12 cellular contexts compared by ENCODE assay signal in the genomic region with DNA sequence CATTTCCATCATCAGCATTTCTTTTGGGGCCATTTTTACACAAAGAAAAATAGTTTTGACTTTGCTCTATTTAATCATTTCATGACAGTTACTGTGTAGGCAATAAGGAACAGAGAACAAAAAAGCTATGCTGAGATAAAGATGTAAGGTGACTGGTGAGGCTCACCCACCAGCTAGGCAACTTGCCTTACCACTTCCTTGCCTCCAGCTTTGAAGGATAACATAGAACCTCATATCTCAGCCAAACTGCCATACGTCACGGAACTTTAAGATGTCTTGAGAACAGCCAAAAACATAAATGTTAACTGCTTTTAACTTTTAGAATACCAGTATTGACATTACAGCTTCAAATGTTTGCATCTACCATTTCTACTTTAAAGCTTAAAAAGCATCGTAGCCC. TPM values are rescaled to one million over a fixed set of nuclear protein-coding genes. Genes with fewer than 3 reads are reported as not detected.
DNase-seq lines count a peak whose midpoint lies in the region; TF ChIP-seq lines count a peak whose summit lies in the region.
"Had no signal": no experiment of that assay in that cellular context is flagged by ENCODE, and none has a peak within 500 bp of the region (broad histone marks: within the 10 kb centered on the region; RNA-seq: fewer than 3 reads in every experiment).

No MANE protein-coding gene starts in this region.

- H3K4me2 ChIP-seq in smooth muscle cell = no peak overlapping the region

- peaks cover 5% of the 10 kb centered on the region for H3K9me3 Mint-ChIP-seq in activated T-cell treated with anti-CD3 and anti-CD28 coated beads, Interleukin-2, amount 50 U/mL, for 24 hours
- H3K9me3 Mint-ChIP-seq in progenitor cell of endocrine pancreas (ENCODE audit: low read depth) = no peaks in the 10 kb centered on the region

- peaks cover 6% of the 10 kb centered on the region for H3F3A ChIP-seq in smooth muscle cell (ENCODE audit: low read depth)

- H3K4me3 Mint-ChIP-seq in activated T-cell treated with anti-CD3 and anti-CD28 coated beads, Interleukin-2, amount 50 U/mL, for 24 hours = peak overlapping the region; percentile 14
- no peak overlapping the region for H3K4me3 Mint-ChIP-seq in progenitor cell of endocrine pancreas (ENCODE audit: low read depth)

- TF ChIP-seq CTCF in progenitor cell of endocrine pancreas (IDR thresholded peaks at IDR 0.05; ENCODE audit: unreplicated experiment) = no peak
- TF ChIP-seq CTCF in smooth muscle cell (IDR thresholded peaks at IDR 0.05; ENCODE audit: borderline replicate concordance, insufficient read depth, poor library complexity, severe bottlenecking) = no peak
- TF ChIP-seq CTCF in WERI-Rb-1 (IDR thresholded peaks at IDR 0.05; ENCODE audit: low read depth, low read length) = no peak

- H3K4me3 ChIP-seq in smooth muscle cell (no peak overlapping the region), WERI-Rb-1 (ENCODE audit: low read depth, low read length) (no peak overlapping the region)
- H3K4me3 ChIP-seq: transverse colon had no signal

- 86% methylated on average over 3 of the region's 3 CpGs for WGBS in smooth muscle cell (ENCODE audit: low lambda C conversion rate)

- H3K79me2 ChIP-seq in smooth muscle cell (ENCODE audit: low read depth) = no peaks in the 10 kb centered on the region

- no peaks in the 10 kb centered on the region for H3K36me3 Mint-ChIP-seq in activated T-cell treated with anti-CD3 and anti-CD28 coated beads, Interleukin-2, amount 50 U/mL, for 24 hours (ENCODE audit: low read depth)
- H3K36me3 Mint-ChIP-seq in progenitor cell of endocrine pancreas (ENCODE audit: insufficient read depth) = no peaks in the 10 kb centered on the region

- H3K27ac Mint-ChIP-seq in activated T-cell treated with anti-CD3 and anti-CD28 coated beads, Interleukin-2, amount 50 U/mL, for 24 hours = peak overlapping the region; percentile 85
- H3K27ac Mint-ChIP-seq in progenitor cell of endocrine pancreas = peak overlapping the region; percentile 12

- peaks cover 84% of the 10 kb centered on the region for H3K4me1 Mint-ChIP-seq in activated T-cell treated with anti-CD3 and anti-CD28 coated beads, Interleukin-2, amount 50 U/mL, for 24 hours (ENCODE audit: low read depth)
- peaks cover 4% of the 10 kb centered on the region for H3K4me1 Mint-ChIP-seq in progenitor cell of endocrine pancreas (ENCODE audit: low read depth)

- H3K27ac ChIP-seq in smooth muscle cell (ENCODE audit: low read depth) (no peak overlapping the region), WERI-Rb-1 (no peak overlapping the region)
- H3K27ac ChIP-seq: brain microvascular endothelial cell, transverse colon had no signal

- H3K9me3 ChIP-seq in smooth muscle cell (replicated peaks; ENCODE audit: low read depth) (no peaks in the 10 kb centered on the region), WERI-Rb-1 (ENCODE audit: severe bottlenecking) (no peaks in the 10 kb centered on the region)
- H3K9me3 ChIP-seq: transverse colon had no signal

- no peak for DNase-seq in activated T-cell treated with anti-CD3 and anti-CD28 coated beads, Interleukin-2, amount 50 U/mL, for 24 hours
- no peak for DNase-seq in activated T-cell treated with anti-CD3 and anti-CD28 coated beads, Interleukin-2, amount 50 U/mL, for 48 hours
- DNase-seq in T-helper 1 cell = peak in 4 of 5 donors; percentile 20 to 54 (median 24)
- DNase-seq in activated naive CD4-positive, alpha-beta T cell treated with Interleukin-2 at 50 U/mL for 16 hours = peak; percentile 13
- DNase-seq in progenitor cell of endocrine pancreas (ENCODE audit: low spot score, unreplicated experiment) = no peak
- no peak for DNase-seq in NCI-H748 treated with DMSO at 0.1 percent for 48 hours (lab: John Stamatoyannopoulos, UW)
- no peak for DNase-seq in smooth muscle cell (lab: John Stamatoyannopoulos, UW; ENCODE audit: unreplicated experiment)
- DNase-seq in WERI-Rb-1 = no peak
- DNase-seq: brain microvascular endothelial cell, foreskin melanocyte, MM.1S, transverse colon had no signal

- no peak overlapping the region for H2AFZ ChIP-seq in smooth muscle cell (ENCODE audit: low read depth)

- H3K27me3 ChIP-seq in smooth muscle cell (ENCODE audit: low read depth) (no peaks in the 10 kb centered on the region), WERI-Rb-1 (ENCODE audit: insufficient read depth, low read depth, severe bottlenecking) (no peaks in the 10 kb centered on the region)
- H3K27me3 ChIP-seq: brain microvascular endothelial cell, transverse colon had no signal

- peaks cover 8% of the 10 kb centered on the region for H3K4me1 ChIP-seq in smooth muscle cell (ENCODE audit: low read depth)
- H3K4me1 ChIP-seq: transverse colon had no signal

- peaks cover 3% of the 10 kb centered on the region for H3K27me3 Mint-ChIP-seq in activated T-cell treated with anti-CD3 and anti-CD28 coated beads, Interleukin-2, amount 50 U/mL, for 24 hours
- H3K27me3 Mint-ChIP-seq in progenitor cell of endocrine pancreas = peaks cover 25% of the 10 kb centered on the region

- no peaks in the 10 kb centered on the region for H4K20me1 ChIP-seq in smooth muscle cell (ENCODE audit: low read depth)

- H3K9ac ChIP-seq in smooth muscle cell (ENCODE audit: low read depth) = no peak overlapping the region

- H3K36me3 ChIP-seq in smooth muscle cell (ENCODE audit: low read depth) (no peaks in the 10 kb centered on the region), WERI-Rb-1 (no peaks in the 10 kb centered on the region)
- H3K36me3 ChIP-seq: brain microvascular endothelial cell, transverse colon had no signal

RNA-seq across cellular contexts. Expression of a gene that starts 7.5 kb away (rescaled TPM):
- total RNA-seq in progenitor cell of endocrine pancreas (2.5 and 3.3 TPM in 2 replicates), smooth muscle cell (13.9 and 15.6 TPM in 2 replicates)
- polyA plus RNA-seq in smooth muscle cell = 0.54 and 2.1 TPM in 2 replicates

Comparison
In these comparisons a context has a peak if more than half of its experiments do, and no peak if none do; other contexts are left out.
1. DNase-seq: peak in T-helper 1 cell (4 of 5) and activated naive CD4-positive, alpha-beta T cell treated with Interleukin-2 at 50 U/mL for 16 hours (single experiment); none in activated T-cell treated with anti-CD3 and anti-CD28 coated beads, Interleukin-2, amount 50 U/mL, for 24 hours (single experiment), activated T-cell treated with anti-CD3 and anti-CD28 coated beads, Interleukin-2, amount 50 U/mL, for 48 hours (0 of 2), progenitor cell of endocrine pancreas (single experiment), NCI-H748 treated with DMSO at 0.1 percent for 48 hours (single experiment), smooth muscle cell (single experiment) and WERI-Rb-1 (single experiment).